8 cellular contexts compared by ENCODE assay signal in the genomic region with DNA sequence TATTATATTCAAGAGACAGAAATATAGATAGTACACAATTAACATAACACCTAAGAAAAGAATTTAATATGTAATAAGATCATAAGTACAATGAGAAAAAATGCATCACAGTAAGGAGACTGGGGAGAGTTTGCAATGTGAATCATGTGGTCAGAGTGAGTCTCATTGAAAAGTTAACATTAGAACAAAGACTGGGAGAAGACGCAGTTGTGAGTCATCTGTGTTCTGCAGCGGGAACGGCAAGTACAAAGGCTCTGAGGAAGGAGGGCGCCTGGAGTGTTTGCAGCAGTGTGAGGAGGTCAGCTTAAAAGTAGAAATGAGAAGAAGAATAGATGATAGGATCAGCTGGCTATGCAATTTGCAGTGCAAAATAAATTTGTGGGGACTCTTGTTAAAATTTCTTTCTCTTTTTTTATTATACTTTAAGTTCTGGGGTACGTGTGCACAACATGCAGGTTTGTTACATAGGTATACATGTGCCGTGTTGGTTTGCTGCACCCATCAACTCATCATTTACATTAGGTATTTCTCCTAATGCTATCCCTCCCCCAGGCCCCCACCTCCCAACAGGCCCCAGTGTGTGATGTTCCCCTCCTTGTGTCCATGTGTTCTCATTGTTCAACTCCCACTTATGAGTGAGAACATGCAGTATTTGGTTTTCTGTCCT. TPM values are rescaled to one million over a fixed set of nuclear protein-coding genes. Genes with fewer than 3 reads are reported as not detected.
A peak's percentile ranks its signal among the peaks of the same experiment; 100 is the strongest.
DNase-seq lines count a peak whose midpoint lies in the region; ATAC-seq and TF ChIP-seq lines count a peak whose summit lies in the region.
"Not testable (repeated sequence)": the region's sequence is repeated elsewhere in the genome, so short reads cannot be mapped to it uniquely, and the experiment has no call there.

No MANE protein-coding gene starts in this region.

- H3K36me3 Mint-ChIP-seq in activated CD4-positive, alpha-beta T cell treated with anti-CD3 and anti-CD28 coated beads, Interleukin-2, amount 10 ng/mL, durations not matched to agents 24 days and 14 days (ENCODE audit: low read depth): not testable (repeated sequence)

- not testable (repeated sequence) for H3K4me3 ChIP-seq in NB4 (ENCODE audit: low read depth, low read length); body of pancreas; right cardiac atrium (ENCODE audit: low read length); rectal smooth muscle tissue (ENCODE audit: low read length); upper lobe of right lung

- 72 to 86% methylated on average over 6 of the region's 6 CpGs for WGBS in body of pancreas, 2 donors
- WGBS in right cardiac atrium: 81% methylated on average over 6 of the region's 6 CpGs

- H3K9ac ChIP-seq in rectal smooth muscle tissue (ENCODE audit: low read length): not testable (repeated sequence)

- H3K9me3 ChIP-seq in body of pancreas; right cardiac atrium (ENCODE audit: control insufficient read depth, low read length); upper lobe of right lung: not testable (repeated sequence)

- ATAC-seq in GM18508 (IDR thresholded peaks at IDR 0.05; ENCODE audit: insufficient read depth, unreplicated experiment): peak; percentile 47
- ATAC-seq in HG02798 (IDR thresholded peaks at IDR 0.05; ENCODE audit: poor library complexity, unreplicated experiment): peak; percentile 46
- peak; percentile 15 for ATAC-seq in body of pancreas
- peak; percentile 76 to 82 for ATAC-seq in right cardiac atrium
- ATAC-seq in upper lobe of right lung: peak; percentile 90

- peaks cover 23% of the 10 kb centered on the region for H3K4me1 Mint-ChIP-seq in activated CD4-positive, alpha-beta T cell treated with anti-CD3 and anti-CD28 coated beads, Interleukin-2, amount 10 ng/mL, durations not matched to agents 24 days and 14 days

- not testable (repeated sequence) for H3K27me3 ChIP-seq in body of pancreas; right cardiac atrium (ENCODE audit: control insufficient read depth, insufficient read depth); rectal smooth muscle tissue (ENCODE audit: control insufficient read depth, insufficient read depth, low read length); upper lobe of right lung

- H3K27ac ChIP-seq in body of pancreas (peak overlapping the region in 1 of 4 donors; percentile 43), rectal smooth muscle tissue (ENCODE audit: low read depth, low read length) (peak overlapping the region; percentile 87)
- not testable (repeated sequence) for H3K27ac ChIP-seq in right cardiac atrium (ENCODE audit: low read length); upper lobe of right lung

- H3K4me1 ChIP-seq in body of pancreas (peaks cover 14% of the 10 kb centered on the region), rectal smooth muscle tissue (ENCODE audit: control insufficient read depth, insufficient read depth, low read length) (peaks cover 27% of the 10 kb centered on the region)
- H3K4me1 ChIP-seq in right cardiac atrium (ENCODE audit: control insufficient read depth, insufficient read depth, low read length); upper lobe of right lung: not testable (repeated sequence)

- intact Hi-C loops in activated CD4-positive, alpha-beta T cell treated with anti-CD3 and anti-CD28 coated beads, Interleukin-2, amount 10 ng/mL, durations not matched to agents 24 days and 14 days (cut with micrococcal nuclease): loop anchor here (1.0 kb wide), 2 partner anchors 14 kb away; no protein-coding TSS in a partner anchor
- intact Hi-C loops in body of pancreas (cut with DNase I); right cardiac atrium (cut with DNase I); upper lobe of right lung (cut with DNase I): not testable (repeated sequence)

- DNase-seq in NB4 (ENCODE audit: low read depth) (peak; percentile 40), body of pancreas (peak in 3 of 4 donors; percentile 24 to 66 (median 33)), right cardiac atrium (peak; percentile 32 to 50 (median 43))
- peak; percentile 80 for DNase-seq in activated CD4-positive, alpha-beta T cell treated with anti-CD3 and anti-CD28 coated beads, Interleukin-2, amount 10 ng/mL, durations not matched to agents 24 days and 14 days
- DNase-seq in upper lobe of right lung: not testable (repeated sequence)

- H3K27ac Mint-ChIP-seq in activated CD4-positive, alpha-beta T cell treated with anti-CD3 and anti-CD28 coated beads, Interleukin-2, amount 10 ng/mL, durations not matched to agents 24 days and 14 days: peak overlapping the region; percentile 45

- not testable (repeated sequence) for H3K36me3 ChIP-seq in body of pancreas (replicated peaks in 1 of 2; ENCODE audit: insufficient read depth in 1 of 2, low read depth in 2 of 2); rectal smooth muscle tissue (ENCODE audit: control insufficient read depth, insufficient read depth, low read length); upper lobe of right lung

- not testable (repeated sequence) for H3K9me3 Mint-ChIP-seq in activated CD4-positive, alpha-beta T cell treated with anti-CD3 and anti-CD28 coated beads, Interleukin-2, amount 10 ng/mL, durations not matched to agents 24 days and 14 days

- TF ChIP-seq CTCF in NB4 (IDR thresholded peaks at IDR 0.05; ENCODE audit: low read depth, low read length); body of pancreas (IDR thresholded peaks at IDR 0.05); upper lobe of right lung (IDR thresholded peaks at IDR 0.05): not testable (repeated sequence)

- not testable (repeated sequence) for H3K4me3 Mint-ChIP-seq in activated CD4-positive, alpha-beta T cell treated with anti-CD3 and anti-CD28 coated beads, Interleukin-2, amount 10 ng/mL, durations not matched to agents 24 days and 14 days

- H3K27me3 Mint-ChIP-seq in activated CD4-positive, alpha-beta T cell treated with anti-CD3 and anti-CD28 coated beads, Interleukin-2, amount 10 ng/mL, durations not matched to agents 24 days and 14 days: not testable (repeated sequence)

- TF ChIP-seq POLR2A in NB4 (IDR thresholded peaks at IDR 0.05; ENCODE audit: extremely low read depth, insufficient read length); body of pancreas (IDR thresholded peaks at IDR 0.05): not testable (repeated sequence)

RNA-seq across cellular contexts. Expression of a gene that starts 44.4 kb away (rescaled TPM):
- total RNA-seq in activated CD4-positive, alpha-beta T cell treated with anti-CD3 and anti-CD28 coated beads, Interleukin-2, amount 10 ng/mL, durations not matched to agents 24 days and 14 days: 5.1 and 6.4 TPM in 2 replicates
- total RNA-seq in body of pancreas (10 to 100 TPM in 1 of 2 donors, under 1 TPM in 1; 0.99 to 10.4 TPM), right cardiac atrium (1 to 10 TPM in 2 of 4 donors, under 1 TPM in 2; 0.37 to 9.2 (median 1.7) TPM), upper lobe of right lung (27.8 TPM)
- polyA plus RNA-seq in right cardiac atrium: 5.5 TPM

Comparison
In these comparisons a context has a peak if more than half of its experiments do, and no peak if none do; other contexts are left out.
1. ATAC-seq: peak in every context shown above with its lines; median percentile 90 in upper lobe of right lung; 79 in right cardiac atrium; 47 in GM18508; 46 in HG02798; 15 in body of pancreas.